18 cellular contexts compared by ENCODE assay signal in genomic region chr19:13255041-13255718, GRCh38.
DNase-seq lines count a peak whose midpoint lies in the region; ATAC-seq and TF ChIP-seq lines count a peak whose summit lies in the region.
"Had no signal": no experiment of that assay in that cellular context is flagged by ENCODE, and none has a peak within 500 bp of the region (broad histone marks: within the 10 kb centered on the region; RNA-seq: fewer than 3 reads in every experiment).

No MANE protein-coding gene starts in this region.

- H3K36me3 Mint-ChIP-seq in endothelial cell (ENCODE audit: low read depth, unreplicated experiment): peaks cover 4% of the 10 kb centered on the region
- H3K36me3 Mint-ChIP-seq: CD4-positive, alpha-beta memory T cell had no signal

- no peaks in the 10 kb centered on the region for H3K4me1 Mint-ChIP-seq in endothelial cell (ENCODE audit: unreplicated experiment)
- H3K4me1 Mint-ChIP-seq: CD4-positive, alpha-beta memory T cell had no signal

- TF ChIP-seq POLR2A in NB4 (IDR thresholded peaks at IDR 0.05; ENCODE audit: extremely low read depth, insufficient read length): no peak

- no peaks in the 10 kb centered on the region for H4K20me1 ChIP-seq in PC-3 (ENCODE audit: low read length)
- H4K20me1 ChIP-seq: BLaER1 treated with 17β-estradiol and CSF1 and Interleukin-3, amounts not matched to agents 10 nM and 100 nM had no signal

- no peaks in the 10 kb centered on the region for H3K4me1 ChIP-seq in PC-3 (ENCODE audit: insufficient read depth, low read length)

- in situ Hi-C loops in GM13976 (cut with MboI; ENCODE audit: low sequenced_read_pairs, unreplicated experiment): loop anchor here (25.0 kb wide), 1 partner anchor 607 kb away; no protein-coding TSS in a partner anchor

- DNase-seq in CD1c-positive myeloid dendritic cell (ENCODE audit: extremely low spot score): peak; percentile 6
- DNase-seq in NB4 (ENCODE audit: low read depth): peak; percentile 60
- no peak for DNase-seq in PC-3
- no peak for DNase-seq in endothelial cell (ENCODE audit: low spot score)
- DNase-seq in GM13976 (ENCODE audit: low spot score): no peak
- DNase-seq in cerebellum (ENCODE audit: low spot score): no peak
- DNase-seq: AML-193; CD4-positive, alpha-beta memory T cell; COR-L47; DMS53; IMR-90; NCI-H2029; NCI-H446 treated with DMSO at 0.1 percent for 48 hours; NCI-H526; NCI-H82; NK-92 treated with Interleukin-12 subunit alpha and Interleukin-12 subunit beta, amount 100 ng/mL, for 24 hours had no signal

- POLR2A ChIA-PET in PC-3 (lab: Charles Lee; ENCODE audit: unreplicated experiment): no interaction called here

- intact Hi-C loops in PC-3 (cut with micrococcal nuclease): no loop called here

- no TSS peak for BruUV-seq in PC-3 (replicated peaks; lab: Mats Ljungman, UMichigan)

- no peak overlapping the region for H2AFZ ChIP-seq in PC-3 (ENCODE audit: low read length)

- no peak overlapping the region for H3K27ac ChIP-seq in PC-3 (ENCODE audit: low read length)
- H3K27ac ChIP-seq: BLaER1 treated with 17β-estradiol and CSF1 and Interleukin-3, amounts not matched to agents 10 nM and 100 nM had no signal

- no peaks in the 10 kb centered on the region for H3K9me2 ChIP-seq in PC-3 (replicated peaks; ENCODE audit: low read length)

- peak overlapping the region; percentile 9 for H3K4me3 Mint-ChIP-seq in endothelial cell (ENCODE audit: unreplicated experiment)
- H3K4me3 Mint-ChIP-seq: CD4-positive, alpha-beta memory T cell had no signal

- no peaks in the 10 kb centered on the region for H3K79me2 ChIP-seq in PC-3 (ENCODE audit: low read length)

- no peaks in the 10 kb centered on the region for H3K27me3 ChIP-seq in PC-3 (ENCODE audit: low read length)
- H3K27me3 ChIP-seq: BLaER1 treated with 17β-estradiol and CSF1 and Interleukin-3, amounts not matched to agents 10 nM and 100 nM had no signal

- no peaks in the 10 kb centered on the region for H3K36me3 ChIP-seq in PC-3 (ENCODE audit: low read depth, low read length)
- H3K36me3 ChIP-seq: BLaER1 treated with 17β-estradiol and CSF1 and Interleukin-3, amounts not matched to agents 10 nM and 100 nM had no signal

- ATAC-seq in PC-3 (peak; percentile 22; the same call in 1 of the 2 replicates), HG03135 (IDR thresholded peaks at IDR 0.05; ENCODE audit: unreplicated experiment) (no peak)

- CTCF ChIA-PET in PC-3 (lab: Charles Lee): no interaction called here

- no peak for TF ChIP-seq CTCF in NB4 (IDR thresholded peaks at IDR 0.05; ENCODE audit: low read depth, low read length)
- TF ChIP-seq CTCF in PC-3 (conservative IDR thresholded peaks at IDR 0.05; ENCODE audit: low read depth, low read length): no peak
- TF ChIP-seq CTCF in endothelial cell (IDR thresholded peaks at IDR 0.05; ENCODE audit: unreplicated experiment): no peak
- TF ChIP-seq CTCF in GM13976 (IDR thresholded peaks at IDR 0.05; ENCODE audit: borderline replicate concordance, control extremely low read depth, extremely low read depth, insufficient read depth, missing control alignments): no peak

- no peak overlapping the region for H3K4me2 ChIP-seq in PC-3 (ENCODE audit: low read length)

- H3K27me3 Mint-ChIP-seq in endothelial cell (ENCODE audit: unreplicated experiment): peaks cover 3% of the 10 kb centered on the region

- no peaks in the 10 kb centered on the region for H3K9me3 ChIP-seq in PC-3 (ENCODE audit: low read length)

- H3F3A ChIP-seq in PC-3 (ENCODE audit: low read length, unreplicated experiment): no peaks in the 10 kb centered on the region

- no peak overlapping the region for H3K27ac Mint-ChIP-seq in endothelial cell (ENCODE audit: unreplicated experiment)
- H3K27ac Mint-ChIP-seq: CD4-positive, alpha-beta memory T cell had no signal

- H3K9ac ChIP-seq in PC-3 (ENCODE audit: low read length): no peak overlapping the region
- H3K9ac ChIP-seq: BLaER1 treated with 17β-estradiol and CSF1 and Interleukin-3, amounts not matched to agents 10 nM and 100 nM had no signal

- no peak overlapping the region for H3K4me3 ChIP-seq in NB4 (ENCODE audit: low read depth, low read length)
- no peak overlapping the region for H3K4me3 ChIP-seq in PC-3 (ENCODE audit: low read length)
- H3K4me3 ChIP-seq: BLaER1 treated with 17β-estradiol and CSF1 and Interleukin-3, amounts not matched to agents 10 nM and 100 nM had no signal

- H3K9me3 Mint-ChIP-seq in endothelial cell (ENCODE audit: unreplicated experiment): no peaks in the 10 kb centered on the region

Comparison
In these comparisons a context has a peak if more than half of its experiments do, and no peak if none do; other contexts are left out.
1. DNase-seq: peak in CD1c-positive myeloid dendritic cell (single experiment) and NB4 (single experiment); none in PC-3 (single experiment), endothelial cell (single experiment), GM13976 (single experiment) and cerebellum (single experiment).